ENCODE assay signal across 8 cellular contexts in genomic region chr1:244651956-244652698, GRCh38. TPM values are rescaled to one million over a fixed set of nuclear protein-coding genes. Genes with fewer than 3 reads are reported as not detected.
DNase-seq lines count a peak whose midpoint lies in the region; ATAC-seq and TF ChIP-seq lines count a peak whose summit lies in the region.

No MANE protein-coding gene starts in this region.

- POLR2A ChIA-PET in RWPE1 (lab: Yijun Ruan, JAX; ENCODE audit: low non-redundant PET) = interaction anchor here (0.5 kb wide), 1 partner anchor 405 kb away, joined by 3 read pairs; no protein-coding TSS in a partner anchor

- no peak for ATAC-seq in HG03135 (IDR thresholded peaks at IDR 0.05; ENCODE audit: unreplicated experiment)
- ATAC-seq in HG02981 (IDR thresholded peaks at IDR 0.05; ENCODE audit: unreplicated experiment) = no peak

- H3K27me3 ChIP-seq in GM06990 (replicated peaks; ENCODE audit: control insufficient read depth, insufficient read depth, low read length) = peaks cover 1% of the 10 kb centered on the region; the same call in 1 of the 2 replicates

- no peaks in the 10 kb centered on the region for H3K36me3 ChIP-seq in GM06990 (ENCODE audit: control insufficient read depth, insufficient read depth, low read length)

- CTCF ChIA-PET in RWPE1 (lab: Yijun Ruan, JAX) = interaction anchor here (0.5 kb wide), 1 partner anchor 49 kb away, joined by 4 read pairs; no protein-coding TSS in a partner anchor

- no peak for TF ChIP-seq CTCF in GM06990 (IDR thresholded peaks at IDR 0.05; ENCODE audit: insufficient read depth, low read length, poor library complexity, severe bottlenecking)
- no peak for TF ChIP-seq CTCF in RWPE1 (conservative IDR thresholded peaks at IDR 0.05; ENCODE audit: low read depth)
- no peak for TF ChIP-seq CTCF in fibroblast of the aortic adventitia (IDR thresholded peaks at IDR 0.05; ENCODE audit: insufficient read depth, low read length)

- H3K27ac ChIP-seq in RWPE1 = peak overlapping the region; percentile 87

- DNase-seq in GM06990 (ENCODE audit: extremely low read depth, insufficient read length) = no peak
- no peak for DNase-seq in RWPE1 (ENCODE audit: low spot score)
- DNase-seq in fibroblast of the aortic adventitia (ENCODE audit: low read depth) = no peak
- DNase-seq in putamen (ENCODE audit: low spot score) = peak; percentile 56
- no peak for DNase-seq in COR-L47 (lab: John Stamatoyannopoulos, UW)
- no peak for DNase-seq in EL

- H3K4me3 ChIP-seq in GM06990 (replicated peaks; ENCODE audit: low read depth, low read length) = peak overlapping the region; percentile 49
- peak overlapping the region; percentile 66 for H3K4me3 ChIP-seq in fibroblast of the aortic adventitia (ENCODE audit: low read depth, low read length)

RNA-seq across cellular contexts. Expression of gene DESI2, which starts 0.8 kb away (rescaled TPM):
- total RNA-seq in fibroblast of the aortic adventitia (ENCODE audit: low replicate concordance) = 25.2 and 54.7 TPM in 2 replicates
